Comparison of ENCODE assay signal across 9 cellular contexts in genomic region chr6:26271640-26272090, GRCh38.
A peak's percentile ranks its signal among the peaks of the same experiment; 100 is the strongest.
DNase-seq lines count a peak whose midpoint lies in the region; ATAC-seq and TF ChIP-seq lines count a peak whose summit lies in the region.
"Had no signal": no experiment of that assay in that cellular context is flagged by ENCODE, and none has a peak within 500 bp of the region (broad histone marks: within the 10 kb centered on the region; RNA-seq: fewer than 3 reads in every experiment).

No MANE protein-coding gene starts in this region.

- no peak overlapping the region for H3K4me3 Mint-ChIP-seq in nephron progenitor cell
- H3K4me3 Mint-ChIP-seq: T-helper 1 cell treated with Interleukin-12 subunit alpha and Interleukin-12 subunit beta and Interleukin-4 antibody, amounts not matched to agents 30 μg/mL and 1 μg/mL, for 36 hours had no signal

- POLR2A ChIA-PET in BJ (lab: Charles Lee), result interaction anchor here (1.3 to 3.3 kb wide), 8 partner anchors 13 to 114 kb away, joined by 3 to 41 read pairs (median 8); a partner anchor contains a TSS

- no peak for ATAC-seq in GM19351 (IDR thresholded peaks at IDR 0.05; ENCODE audit: unreplicated experiment)

- H3K27ac Mint-ChIP-seq in nephron progenitor cell, result peak overlapping the region; percentile 98
- H3K27ac Mint-ChIP-seq: T-helper 1 cell treated with Interleukin-12 subunit alpha and Interleukin-12 subunit beta and Interleukin-4 antibody, amounts not matched to agents 30 μg/mL and 1 μg/mL, for 36 hours had no signal

- H3K4me1 Mint-ChIP-seq in nephron progenitor cell, result peaks cover 50% of the 10 kb centered on the region

- 0% methylated on average over 11 of the region's 11 CpGs for WGBS in ectodermal cell, 2 experiments

- H3K4me3 ChIP-seq in BJ (ENCODE audit: low read depth, low read length) (peak overlapping the region; percentile 31), HFF-Myc (replicated peaks; ENCODE audit: low read depth, low read length) (peak overlapping the region; percentile 66), ectodermal cell (ENCODE audit: insufficient read depth, low read depth, low read length) (peak overlapping the region; percentile 79)

- TF ChIP-seq CTCF in BJ (IDR thresholded peaks at IDR 0.05; ENCODE audit: insufficient read depth, low read depth, low read length), result no peak
- no peak for TF ChIP-seq CTCF in HFF-Myc (IDR thresholded peaks at IDR 0.05; ENCODE audit: low read depth, low read length, missing control alignments)
- no peak for TF ChIP-seq CTCF in nephron progenitor cell (IDR thresholded peaks at IDR 0.05)
- no peak for TF ChIP-seq CTCF in GM10266 (IDR thresholded peaks at IDR 0.05; ENCODE audit: control insufficient read depth, insufficient read depth, low read depth, missing control alignments)

- no peaks in the 10 kb centered on the region for H3K27me3 ChIP-seq in BJ (ENCODE audit: control insufficient read depth, insufficient read depth, low read length)
- H3K27me3 ChIP-seq in ectodermal cell (ENCODE audit: control insufficient read depth, insufficient read depth, low read length, poor library complexity, severe bottlenecking), result no peaks in the 10 kb centered on the region

- DNase-seq in BJ (ENCODE audit: low read depth) (no peak), HFF-Myc (ENCODE audit: extremely low read depth, low read depth) (no peak), nephron progenitor cell (no peak), DMS79 (lab: John Stamatoyannopoulos, UW) (no peak), NCI-H510A treated with DMSO at 0.1 percent for 48 hours (lab: John Stamatoyannopoulos, UW) (no peak), GM10266 (ENCODE audit: extremely low spot score) (no peak)

- no peaks in the 10 kb centered on the region for H3K27me3 Mint-ChIP-seq in nephron progenitor cell (ENCODE audit: low read depth, poor library complexity)

- no peaks in the 10 kb centered on the region for H3K9me3 Mint-ChIP-seq in nephron progenitor cell
- H3K9me3 Mint-ChIP-seq: T-helper 1 cell treated with Interleukin-12 subunit alpha and Interleukin-12 subunit beta and Interleukin-4 antibody, amounts not matched to agents 30 μg/mL and 1 μg/mL, for 36 hours had no signal

- CTCF ChIA-PET in BJ (lab: Yijun Ruan, JAX), result interaction anchor here (1.1 to 4.3 kb wide), 4 partner anchors 10 to 55 kb away, joined by 4 to 18 read pairs (median 6); a partner anchor contains a TSS

- peaks cover 5% of the 10 kb centered on the region for H3K4me1 ChIP-seq in ectodermal cell (ENCODE audit: control insufficient read depth, insufficient read depth, low read length)

- peak overlapping the region; percentile 58 for H3K27ac ChIP-seq in ectodermal cell (ENCODE audit: insufficient read depth, low read depth, low read length, poor library complexity, severe bottlenecking)

- H3K36me3 ChIP-seq in BJ (ENCODE audit: control insufficient read depth, insufficient read depth, low read length) (no peaks in the 10 kb centered on the region), ectodermal cell (ENCODE audit: control insufficient read depth, insufficient read depth, low read length) (no peaks in the 10 kb centered on the region)

- no peaks in the 10 kb centered on the region for H3K36me3 Mint-ChIP-seq in nephron progenitor cell (ENCODE audit: low read depth)

- no peaks in the 10 kb centered on the region for H3K9me3 ChIP-seq in ectodermal cell (ENCODE audit: control insufficient read depth, low read length)
